ENCODE assay signal across 8 cellular contexts in genomic region chr19:1354496-1355257, GRCh38. TPM values are rescaled to one million over a fixed set of nuclear protein-coding genes. Genes with fewer than 3 reads are reported as not detected.
A peak's percentile ranks its signal among the peaks of the same experiment; 100 is the strongest.
DNase-seq lines count a peak whose midpoint lies in the region; ATAC-seq and TF ChIP-seq lines count a peak whose summit lies in the region.

No MANE protein-coding gene starts in this region.

- no peaks in the 10 kb centered on the region for H3F3A ChIP-seq in SU-DHL-6 (ENCODE audit: insufficient read depth)

- peaks cover 20% of the 10 kb centered on the region for H3K4me1 Mint-ChIP-seq in activated naive CD8-positive, alpha-beta T cell treated with anti-CD3 and anti-CD28 coated beads, Interleukin-2, amount 50 U/mL, for 24 hours
- H3K4me1 Mint-ChIP-seq in type B pancreatic cell (ENCODE audit: unreplicated experiment): peaks cover 34% of the 10 kb centered on the region

- intact Hi-C loops in heart left ventricle (cut with DNase I): loop anchor here in 4 of 10 donors (5.0 to 10.0 kb wide), 3 partner anchors 70 to 80 kb away; partner anchors contain the start of genes FAM174C (in 3 of the 4) and EFNA2 (in 1 of the 4)
- intact Hi-C loops in posterior cingulate gyrus (cut with DNase I): loop anchor here (5.0 kb wide), 3 partner anchors 37 to 77 kb away; partner anchors contain the start of genes FAM174C and GAMT

- H3K9me3 ChIP-seq in SU-DHL-6 (ENCODE audit: insufficient read depth, low read length) (no peaks in the 10 kb centered on the region), heart left ventricle (no peaks in the 10 kb centered on the region)

- H4K20me1 ChIP-seq in SU-DHL-6 (ENCODE audit: low read depth, low read length): no peaks in the 10 kb centered on the region

- peak overlapping the region; percentile 85 for H3K4me3 Mint-ChIP-seq in activated naive CD8-positive, alpha-beta T cell treated with anti-CD3 and anti-CD28 coated beads, Interleukin-2, amount 50 U/mL, for 24 hours
- H3K4me3 Mint-ChIP-seq in type B pancreatic cell: peak overlapping the region; percentile 94

- H3K36me3 ChIP-seq in SU-DHL-6 (ENCODE audit: low read length) (0 out of 2 replicates have a peak, but pooled peaks cover 7% of the 10 kb centered on the region), heart left ventricle (peaks cover 0 to 30% (median 23%) of the 10 kb centered on the region in 9 donors)

- peaks cover 23% of the 10 kb centered on the region for H3K36me3 Mint-ChIP-seq in activated naive CD8-positive, alpha-beta T cell treated with anti-CD3 and anti-CD28 coated beads, Interleukin-2, amount 50 U/mL, for 24 hours (ENCODE audit: low read depth)
- H3K36me3 Mint-ChIP-seq in type B pancreatic cell: peaks cover 4% of the 10 kb centered on the region

- H3K79me2 ChIP-seq in SU-DHL-6 (ENCODE audit: insufficient read depth, low read length): no peaks in the 10 kb centered on the region; the same call in 1 of the 2 replicates

- H3K27ac ChIP-seq in SU-DHL-6 (ENCODE audit: low read depth, low read length) (peak overlapping the region; percentile 17; the same call in 1 of the 2 replicates), heart left ventricle (peak overlapping the region; percentile 81 to 100 (median 96))

- TF ChIP-seq CTCF in GM10266 (IDR thresholded peaks at IDR 0.05; ENCODE audit: control insufficient read depth, insufficient read depth, low read depth, missing control alignments): no peak
- no peak for TF ChIP-seq CTCF in SU-DHL-6 (IDR thresholded peaks at IDR 0.05; ENCODE audit: insufficient read depth, low read length, poor library complexity, severe bottlenecking)
- peak in 4 of 12 donors; percentile 8 to 41 (median 14) for TF ChIP-seq CTCF in heart left ventricle (IDR thresholded peaks at IDR 0.05)
- peak; percentile 26 for TF ChIP-seq CTCF in type B pancreatic cell (conservative IDR thresholded peaks at IDR 0.05)

- no peaks in the 10 kb centered on the region for H3K27me3 ChIP-seq in SU-DHL-6 (ENCODE audit: low read length)
- no peaks in the 10 kb centered on the region for H3K27me3 ChIP-seq in heart left ventricle

- H3K9me2 ChIP-seq in SU-DHL-6 (replicated peaks; ENCODE audit: insufficient read depth, low read length): no peaks in the 10 kb centered on the region

- peak overlapping the region; percentile 79 for H3K9ac ChIP-seq in SU-DHL-6 (ENCODE audit: low read length)

- ATAC-seq in HG02610 (IDR thresholded peaks at IDR 0.05; ENCODE audit: unreplicated experiment) (peak; percentile 81), heart left ventricle (peak; percentile 98 to 100 (median 99))
- peak; percentile 95 for ATAC-seq in activated naive CD8-positive, alpha-beta T cell treated with anti-CD3 and anti-CD28 coated beads, Interleukin-2, amount 50 U/mL, for 24 hours

- no peaks in the 10 kb centered on the region for H3K9me3 Mint-ChIP-seq in activated naive CD8-positive, alpha-beta T cell treated with anti-CD3 and anti-CD28 coated beads, Interleukin-2, amount 50 U/mL, for 24 hours
- no peaks in the 10 kb centered on the region for H3K9me3 Mint-ChIP-seq in type B pancreatic cell

- H3K4me1 ChIP-seq in heart left ventricle: peaks cover 0 to 25% (median 14%) of the 10 kb centered on the region in 12 donors

- peak overlapping the region; percentile 95 for H2AFZ ChIP-seq in SU-DHL-6 (ENCODE audit: low read depth, low read length, severe bottlenecking)

- peak in 1 of 2 donors; percentile 92 for TF ChIP-seq POLR2A in heart left ventricle (IDR thresholded peaks at IDR 0.05)

- 1 to 2% (median 1%) methylated on average over 28 to 101 of the region's 101 CpGs for WGBS in heart left ventricle, 4 donors

- H3K4me3 ChIP-seq in SU-DHL-6 (ENCODE audit: insufficient read depth, low read length, poor library complexity, severe bottlenecking) (peak overlapping the region; percentile 84), heart left ventricle (peak overlapping the region; percentile 66 to 99 (median 88))

- peak overlapping the region; percentile 93 for H3K27ac Mint-ChIP-seq in activated naive CD8-positive, alpha-beta T cell treated with anti-CD3 and anti-CD28 coated beads, Interleukin-2, amount 50 U/mL, for 24 hours
- H3K27ac Mint-ChIP-seq in type B pancreatic cell: peak overlapping the region; percentile 89

- DNase-seq in GM10266 (ENCODE audit: extremely low spot score) (peak; percentile 99), NCI-H1105 (lab: John Stamatoyannopoulos, UW) (peak; percentile 78), heart left ventricle (peak; percentile 91 to 95 (median 93)), posterior cingulate gyrus (peak; percentile 77 to 99 (median 90)), type B pancreatic cell (ENCODE audit: extremely low spot score, unreplicated experiment) (peak; percentile 93)
- peak; percentile 87 for DNase-seq in activated naive CD8-positive, alpha-beta T cell treated with anti-CD3 and anti-CD28 coated beads, Interleukin-2, amount 50 U/mL, for 24 hours

- H3K27me3 Mint-ChIP-seq in activated naive CD8-positive, alpha-beta T cell treated with anti-CD3 and anti-CD28 coated beads, Interleukin-2, amount 50 U/mL, for 24 hours: no peaks in the 10 kb centered on the region
- no peaks in the 10 kb centered on the region for H3K27me3 Mint-ChIP-seq in type B pancreatic cell

- H3K4me2 ChIP-seq in SU-DHL-6 (ENCODE audit: low read depth, low read length, poor library complexity, severe bottlenecking): peak overlapping the region; percentile 79

RNA-seq across cellular contexts. Expression of gene NDUFS7, which starts 29.0 kb away (rescaled TPM):
- total RNA-seq in heart left ventricle (100 to 1,000 TPM; 205 to 717 (median 336) TPM), type B pancreatic cell (ENCODE audit: low replicate concordance) (83.3 and 98.3 TPM in 2 replicates)
- polyA plus RNA-seq in heart left ventricle: 100 to 1,000 TPM; 251 to 634 TPM

RNA-seq across cellular contexts. Expression of gene GAMT, which starts 46.7 kb away (rescaled TPM):
- total RNA-seq in heart left ventricle (100 to 1,000 TPM in 1 of 9 donors, 10 to 100 TPM in 8; 35.9 to 167 (median 62.5) TPM), type B pancreatic cell (ENCODE audit: low replicate concordance) (33.7 and 37.9 TPM in 2 replicates)
- 100 to 1,000 TPM in 1 of 2 donors, 10 to 100 TPM in 1; 21.9 to 180 TPM for polyA plus RNA-seq in heart left ventricle

RNA-seq across cellular contexts. Expression of gene DAZAP1, which starts 52.7 kb away (rescaled TPM):
- total RNA-seq in heart left ventricle (100 to 1,000 TPM in 1 of 9 donors, 10 to 100 TPM in 8; 36.8 to 124 (median 78.5) TPM), type B pancreatic cell (ENCODE audit: low replicate concordance) (124 and 141 TPM in 2 replicates)
- polyA plus RNA-seq in heart left ventricle: 100 to 1,000 TPM in 1 of 2 donors, 10 to 100 TPM in 1; 65.8 to 128 TPM

Comparison
In these comparisons a context has a peak if more than half of its experiments do, and no peak if none do; other contexts are left out.
1. Peak in every context shown above with its lines: DNase-seq, ATAC-seq, H3K4me3 ChIP-seq and H3K27ac ChIP-seq.